In the genomic region with DNA sequence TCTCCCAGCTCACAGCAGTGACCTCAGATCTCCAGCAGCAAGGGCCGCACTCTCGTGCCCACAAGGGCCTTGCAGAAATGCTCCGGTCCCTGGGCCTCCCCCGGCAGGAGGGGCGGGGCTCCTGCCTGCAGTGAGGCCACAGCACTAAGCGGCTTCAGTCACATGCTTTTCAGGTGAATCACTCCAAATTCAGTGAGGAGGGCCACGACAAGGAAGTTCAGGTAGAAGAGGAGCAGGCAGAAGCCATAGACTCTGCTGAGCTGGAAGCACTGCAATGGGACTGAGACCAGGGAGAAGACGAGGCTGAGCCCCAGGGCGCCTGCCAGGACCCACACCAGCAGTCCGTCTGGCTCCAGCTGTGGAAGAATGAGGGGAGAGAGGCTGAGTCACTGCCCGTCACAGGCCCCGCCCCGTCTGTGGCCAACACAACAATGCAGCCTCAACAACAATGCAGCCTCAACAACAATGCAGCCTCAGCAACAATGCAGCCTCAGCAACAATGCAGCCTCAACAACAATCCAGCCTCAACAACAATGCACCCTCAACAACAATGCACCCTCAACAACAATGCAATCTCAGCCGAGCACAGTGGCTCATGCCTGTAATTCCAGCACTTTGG, we compare ENCODE assay signal across 8 cellular contexts. TPM values are rescaled to one million over a fixed set of nuclear protein-coding genes. Genes with fewer than 3 reads are reported as not detected.
DNase-seq lines count a peak whose midpoint lies in the region; ATAC-seq and TF ChIP-seq lines count a peak whose summit lies in the region.

No MANE protein-coding gene starts in this region.

- peaks cover 19% of the 10 kb centered on the region for H3K36me3 Mint-ChIP-seq in activated naive CD4-positive, alpha-beta T cell treated with anti-CD3 and anti-CD28 coated beads for 36 hours (ENCODE audit: low read depth)

- TF ChIP-seq CTCF in AG09319 (IDR thresholded peaks at IDR 0.05; ENCODE audit: low read depth, low read length): no peak
- no peak for TF ChIP-seq CTCF in colonic mucosa (IDR thresholded peaks at IDR 0.05)
- no peak for TF ChIP-seq CTCF in lower lobe of right lung (IDR thresholded peaks at IDR 0.05)

- no peak overlapping the region for H3K9ac ChIP-seq in colonic mucosa (ENCODE audit: low read depth in 2 of 2, low read length in 2 of 2)

- H3K4me1 Mint-ChIP-seq in activated naive CD4-positive, alpha-beta T cell treated with anti-CD3 and anti-CD28 coated beads for 36 hours (ENCODE audit: low read depth): peaks cover 15% of the 10 kb centered on the region

- intact Hi-C loops in colonic mucosa (cut with DNase I): loop anchor here (10.0 kb wide), 1 partner anchor 105 kb away; no protein-coding TSS in a partner anchor
- intact Hi-C loops in lower lobe of right lung (cut with DNase I): no loop called here
- intact Hi-C loops in aorta (cut with DNase I): loop anchor here in 1 of 2 donors (2.0 kb wide), 1 partner anchor 105 kb away; no protein-coding TSS in a partner anchor
- intact Hi-C loops in activated naive CD4-positive, alpha-beta T cell treated with anti-CD3 and anti-CD28 coated beads for 36 hours (cut with micrococcal nuclease): no loop called here

- no peak overlapping the region for H3K27ac Mint-ChIP-seq in activated naive CD4-positive, alpha-beta T cell treated with anti-CD3 and anti-CD28 coated beads for 36 hours

- H3K36me3 ChIP-seq in colonic mucosa (peaks cover 6% of the 10 kb centered on the region), lower lobe of right lung (peaks cover 58% of the 10 kb centered on the region), aorta (ENCODE audit: control insufficient read depth in 1 of 2, insufficient read depth in 2 of 2, low read length in 1 of 2) (peaks cover 0 to 5% of the 10 kb centered on the region in 2 donors)

- CTCF ChIA-PET in activated naive CD4-positive, alpha-beta T cell treated with anti-CD3 and anti-CD28 coated beads for 36 hours (lab: Charles Lee): no interaction called here

- H3K27me3 Mint-ChIP-seq in activated naive CD4-positive, alpha-beta T cell treated with anti-CD3 and anti-CD28 coated beads for 36 hours (ENCODE audit: low read depth): no peaks in the 10 kb centered on the region

- no peak overlapping the region for H3K4me3 Mint-ChIP-seq in activated naive CD4-positive, alpha-beta T cell treated with anti-CD3 and anti-CD28 coated beads for 36 hours

- no peaks in the 10 kb centered on the region for H3K9me3 ChIP-seq in colonic mucosa
- H3K9me3 ChIP-seq in lower lobe of right lung: no peaks in the 10 kb centered on the region
- H3K9me3 ChIP-seq in aorta (ENCODE audit: control insufficient read depth, low read length): no peaks in the 10 kb centered on the region

- H3K4me1 ChIP-seq in colonic mucosa (no peaks in the 10 kb centered on the region), lower lobe of right lung (peaks cover 25% of the 10 kb centered on the region), aorta (ENCODE audit: control insufficient read depth in 1 of 2, insufficient read depth in 2 of 2, low read length in 2 of 2) (peaks cover 0 to 3% of the 10 kb centered on the region in 2 donors)

- H3K27ac ChIP-seq in colonic mucosa: peak overlapping the region; percentile 8
- H3K27ac ChIP-seq in lower lobe of right lung: peak overlapping the region; percentile 75
- peak overlapping the region; percentile 63 to 65 for H3K27ac ChIP-seq in aorta (ENCODE audit: low read depth in 1 of 2, low read length in 2 of 2)

- H3K27me3 ChIP-seq in colonic mucosa (no peaks in the 10 kb centered on the region), lower lobe of right lung (ENCODE audit: low read depth) (no peaks in the 10 kb centered on the region), aorta (ENCODE audit: control insufficient read depth in 1 of 2, insufficient read depth in 2 of 2, low read length in 1 of 2) (no peaks in the 10 kb centered on the region)

- no peaks in the 10 kb centered on the region for H3K9me3 Mint-ChIP-seq in activated naive CD4-positive, alpha-beta T cell treated with anti-CD3 and anti-CD28 coated beads for 36 hours

- WGBS in aorta, 2 donors: 7 to 11% methylated on average over 14 of the region's 14 CpGs

- DNase-seq in AG09319 (ENCODE audit: extremely low read depth, low read depth): peak; percentile 36
- peak; percentile 65 for DNase-seq in HuH-7.5 (ENCODE audit: low spot score)
- DNase-seq in colonic mucosa: peak; percentile 33
- peak; percentile 84 for DNase-seq in lower lobe of right lung
- peak; percentile 85 to 88 for DNase-seq in aorta
- no peak for DNase-seq in GDM1 (lab: John Stamatoyannopoulos, UW)
- no peak for DNase-seq in NCI-H2029 treated with DMSO at 0.1 percent for 48 hours (lab: John Stamatoyannopoulos, UW)
- no peak for DNase-seq in activated naive CD4-positive, alpha-beta T cell treated with anti-CD3 and anti-CD28 coated beads for 36 hours

- H3K4me3 ChIP-seq in colonic mucosa (no peak overlapping the region), lower lobe of right lung (no peak overlapping the region), aorta (ENCODE audit: low read length in 2 of 2) (no peak overlapping the region)

- peak; percentile 85 to 87 for ATAC-seq in lower lobe of right lung
- ATAC-seq in aorta (ENCODE audit: low FRiP score): peak; percentile 72

RNA-seq across cellular contexts. Expression of a gene that starts 35.2 kb away (rescaled TPM):
- 10 to 100 TPM; 34.3 to 44.1 TPM for total RNA-seq in colonic mucosa
- total RNA-seq in lower lobe of right lung: 39.3 TPM
- 10 to 100 TPM; 32.8 to 48.6 TPM for total RNA-seq in aorta
- polyA plus RNA-seq in aorta: 10 to 100 TPM in 1 of 2 donors, 1 to 10 TPM in 1; 8.1 to 46.6 TPM
- total RNA-seq in activated naive CD4-positive, alpha-beta T cell treated with anti-CD3 and anti-CD28 coated beads for 36 hours: 10 to 100 TPM; 20.2 to 20.4 TPM

RNA-seq across cellular contexts. Expression of a gene that starts 58.7 kb away (rescaled TPM):
- 10 to 100 TPM; 20.2 to 23.4 TPM for total RNA-seq in colonic mucosa
- total RNA-seq in lower lobe of right lung: 44.8 TPM
- total RNA-seq in aorta: 10 to 100 TPM; 60.6 to 76.1 TPM
- polyA plus RNA-seq in aorta: 10 to 100 TPM; 11.6 to 31.7 TPM
- total RNA-seq in activated naive CD4-positive, alpha-beta T cell treated with anti-CD3 and anti-CD28 coated beads for 36 hours: 10 to 100 TPM; 13.9 to 14.1 TPM

Comparison
In these comparisons a context has a peak if more than half of its experiments do, and no peak if none do; other contexts are left out.
1. DNase-seq: peak in AG09319 (single experiment), HuH-7.5 (single experiment), colonic mucosa (single experiment), lower lobe of right lung (single experiment) and aorta (2 of 2); none in GDM1 (single experiment), NCI-H2029 treated with DMSO at 0.1 percent for 48 hours (single experiment) and activated naive CD4-positive, alpha-beta T cell treated with anti-CD3 and anti-CD28 coated beads for 36 hours (single experiment).
2. H3K27ac ChIP-seq: peak in every context shown above with its lines; median percentile 75 in lower lobe of right lung; 64 in aorta; 8 in colonic mucosa.